26 cellular contexts compared by ENCODE assay signal in genomic region chr1:160459687-160460086, GRCh38. TPM values are rescaled to one million over a fixed set of nuclear protein-coding genes. Genes with fewer than 3 reads are reported as not detected.
DNase-seq lines count a peak whose midpoint lies in the region; ATAC-seq and TF ChIP-seq lines count a peak whose summit lies in the region.
"Had no signal": no experiment of that assay in that cellular context is flagged by ENCODE, and none has a peak within 500 bp of the region (broad histone marks: within the 10 kb centered on the region; RNA-seq: fewer than 3 reads in every experiment).

No MANE protein-coding gene starts in this region.

- H3K4me1 Mint-ChIP-seq in activated CD4-positive, alpha-beta T cell treated with anti-CD3 and anti-CD28 coated beads, Interleukin-2, amount 10 ng/mL, durations not matched to agents 24 days and 14 days: peaks cover 73% of the 10 kb centered on the region
- H3K4me1 Mint-ChIP-seq in CD4-positive, alpha-beta T cell (ENCODE audit: low read depth): peaks cover 65% of the 10 kb centered on the region
- peaks cover 86% of the 10 kb centered on the region for H3K4me1 Mint-ChIP-seq in activated CD4-positive, alpha-beta memory T cell treated with anti-CD3 and anti-CD28 coated beads for 36 hours (ENCODE audit: low read depth)
- H3K4me1 Mint-ChIP-seq in naive thymus-derived CD8-positive, alpha-beta T cell: peaks cover 24 to 58% (median 50%) of the 10 kb centered on the region in 4 donors

- no peaks in the 10 kb centered on the region for H3K27me3 ChIP-seq in CD4-positive, alpha-beta T cell (ENCODE audit: control insufficient read depth, insufficient read depth, low read length)
- no peaks in the 10 kb centered on the region for H3K27me3 ChIP-seq in stomach

- peak overlapping the region; percentile 98 for H3K27ac Mint-ChIP-seq in activated CD4-positive, alpha-beta T cell treated with anti-CD3 and anti-CD28 coated beads, Interleukin-2, amount 10 ng/mL, durations not matched to agents 24 days and 14 days
- peak overlapping the region; percentile 63 for H3K27ac Mint-ChIP-seq in CD4-positive, alpha-beta T cell
- H3K27ac Mint-ChIP-seq in activated CD4-positive, alpha-beta memory T cell treated with anti-CD3 and anti-CD28 coated beads for 36 hours: peak overlapping the region; percentile 99
- H3K27ac Mint-ChIP-seq in naive thymus-derived CD8-positive, alpha-beta T cell: peak overlapping the region in 6 of 10 donors; percentile 10 to 93 (median 89)

- POLR2A ChIA-PET in CD4-positive, alpha-beta T cell (lab: Charles Lee): interaction anchor here (2.4 kb wide), 1 partner anchor 16 kb away, joined by 6 read pairs; no protein-coding TSS in a partner anchor
- POLR2A ChIA-PET in activated CD4-positive, alpha-beta memory T cell treated with anti-CD3 and anti-CD28 coated beads for 36 hours (lab: Charles Lee): interaction anchor here (0.7 to 1.4 kb wide), 3 partner anchors 8 to 285 kb away, joined by 4 read pairs; no protein-coding TSS in a partner anchor
- POLR2A ChIA-PET in naive thymus-derived CD8-positive, alpha-beta T cell (lab: Charles Lee): interaction anchor here (1.9 kb wide), 1 partner anchor 8 kb away, joined by 7 read pairs; no protein-coding TSS in a partner anchor

- TF ChIP-seq CTCF in CD4-positive, alpha-beta T cell (IDR thresholded peaks at IDR 0.05): no peak
- TF ChIP-seq CTCF in stomach (IDR thresholded peaks at IDR 0.05): no peak

- H3K9me3 ChIP-seq in CD4-positive, alpha-beta T cell (ENCODE audit: control insufficient read depth, low read length): no peaks in the 10 kb centered on the region
- H3K9me3 ChIP-seq in stomach: no peaks in the 10 kb centered on the region
- H3K9me3 ChIP-seq: A549, HAP-1 had no signal

- no peaks in the 10 kb centered on the region for H3K27me3 Mint-ChIP-seq in activated CD4-positive, alpha-beta T cell treated with anti-CD3 and anti-CD28 coated beads, Interleukin-2, amount 10 ng/mL, durations not matched to agents 24 days and 14 days
- H3K27me3 Mint-ChIP-seq in CD4-positive, alpha-beta T cell: no peaks in the 10 kb centered on the region
- no peaks in the 10 kb centered on the region for H3K27me3 Mint-ChIP-seq in activated CD4-positive, alpha-beta memory T cell treated with anti-CD3 and anti-CD28 coated beads for 36 hours
- H3K27me3 Mint-ChIP-seq in naive thymus-derived CD8-positive, alpha-beta T cell: no peaks in the 10 kb centered on the region

- H3K4me3 Mint-ChIP-seq in activated CD4-positive, alpha-beta T cell treated with anti-CD3 and anti-CD28 coated beads, Interleukin-2, amount 10 ng/mL, durations not matched to agents 24 days and 14 days: peak overlapping the region; percentile 77
- H3K4me3 Mint-ChIP-seq in CD4-positive, alpha-beta T cell: peak overlapping the region; percentile 57
- peak overlapping the region; percentile 72 for H3K4me3 Mint-ChIP-seq in activated CD4-positive, alpha-beta memory T cell treated with anti-CD3 and anti-CD28 coated beads for 36 hours
- H3K4me3 Mint-ChIP-seq in naive thymus-derived CD8-positive, alpha-beta T cell: peak overlapping the region in 1 of 10 donors; percentile 37

- WGBS in stomach, 5 donors: 75 to 89% (median 82%) methylated on average over 2 of the region's 2 CpGs

- no peaks in the 10 kb centered on the region for H3K4me1 ChIP-seq in stomach
- H3K4me1 ChIP-seq: A549, HAP-1 had no signal

- ATAC-seq in CD4-positive, alpha-beta T cell (ENCODE audit: poor library complexity): no peak
- no peak for ATAC-seq in naive thymus-derived CD8-positive, alpha-beta T cell
- no peak for ATAC-seq in esophagus mucosa
- no peak for ATAC-seq in HG03342 (IDR thresholded peaks at IDR 0.05; ENCODE audit: unreplicated experiment)
- ATAC-seq: A549, HepG2, Panc1, sciatic nerve had no signal

- H3K9me3 Mint-ChIP-seq in activated CD4-positive, alpha-beta T cell treated with anti-CD3 and anti-CD28 coated beads, Interleukin-2, amount 10 ng/mL, durations not matched to agents 24 days and 14 days: peaks cover 4% of the 10 kb centered on the region
- no peaks in the 10 kb centered on the region for H3K9me3 Mint-ChIP-seq in CD4-positive, alpha-beta T cell
- H3K9me3 Mint-ChIP-seq in activated CD4-positive, alpha-beta memory T cell treated with anti-CD3 and anti-CD28 coated beads for 36 hours: no peaks in the 10 kb centered on the region
- H3K9me3 Mint-ChIP-seq in naive thymus-derived CD8-positive, alpha-beta T cell: peaks cover 0 to 4% (median 0%) of the 10 kb centered on the region in 9 donors

- H3K36me3 Mint-ChIP-seq in activated CD4-positive, alpha-beta T cell treated with anti-CD3 and anti-CD28 coated beads, Interleukin-2, amount 10 ng/mL, durations not matched to agents 24 days and 14 days (ENCODE audit: low read depth): peaks cover 3% of the 10 kb centered on the region
- H3K36me3 Mint-ChIP-seq in CD4-positive, alpha-beta T cell (ENCODE audit: low read depth): no peaks in the 10 kb centered on the region
- H3K36me3 Mint-ChIP-seq in activated CD4-positive, alpha-beta memory T cell treated with anti-CD3 and anti-CD28 coated beads for 36 hours: no peaks in the 10 kb centered on the region
- H3K36me3 Mint-ChIP-seq in naive thymus-derived CD8-positive, alpha-beta T cell: no peaks in the 10 kb centered on the region

- intact Hi-C loops in activated CD4-positive, alpha-beta T cell treated with anti-CD3 and anti-CD28 coated beads, Interleukin-2, amount 10 ng/mL, durations not matched to agents 24 days and 14 days (cut with micrococcal nuclease): loop anchor here (1.0 to 2.0 kb wide), 5 partner anchors 8 to 117 kb away; no protein-coding TSS in a partner anchor
- intact Hi-C loops in CD4-positive, alpha-beta T cell (cut with DNase I, micrococcal nuclease): loop anchor here in 1 of 2 experiments (5.0 kb wide), 1 partner anchor 32 kb away; no protein-coding TSS in a partner anchor
- intact Hi-C loops in activated CD4-positive, alpha-beta memory T cell treated with anti-CD3 and anti-CD28 coated beads for 36 hours (cut with micrococcal nuclease): loop anchor here (1.0 kb wide), 2 partner anchors 8 to 118 kb away; no protein-coding TSS in a partner anchor
- intact Hi-C loops in stomach (cut with DNase I; ENCODE audit: low total_unique reads): no loop called here

- no peak for TF ChIP-seq EP300 in stomach (IDR thresholded peaks at IDR 0.05)

- TF ChIP-seq POLR2A in stomach (IDR thresholded peaks at IDR 0.05): no peak

- H3K36me3 ChIP-seq in stomach: no peaks in the 10 kb centered on the region
- H3K36me3 ChIP-seq: cardiac muscle cell, HAP-1 had no signal

- no peak overlapping the region for H3K4me3 ChIP-seq in stomach
- H3K4me3 ChIP-seq: A549, cardiac muscle cell, HAP-1, lung had no signal

- CTCF ChIA-PET in CD4-positive, alpha-beta T cell (lab: Charles Lee): no interaction called here
- CTCF ChIA-PET in activated CD4-positive, alpha-beta memory T cell treated with anti-CD3 and anti-CD28 coated beads for 36 hours (lab: Charles Lee): interaction anchor here (1.0 kb wide), 1 partner anchor 216 kb away, joined by 4 read pairs; no protein-coding TSS in a partner anchor

- H3K27ac ChIP-seq in CD4-positive, alpha-beta T cell (ENCODE audit: low read depth, low read length): no peak overlapping the region
- H3K27ac ChIP-seq in stomach: no peak overlapping the region
- H3K27ac ChIP-seq: A549, epithelial cell of prostate had no signal

- DNase-seq in activated CD4-positive, alpha-beta T cell treated with anti-CD3 and anti-CD28 coated beads, Interleukin-2, amount 10 ng/mL, durations not matched to agents 24 days and 14 days: peak; percentile 57
- no peak for DNase-seq in activated CD4-positive, alpha-beta T cell treated with anti-CD3 and anti-CD28 coated beads for 48 hours
- no peak for DNase-seq in CD4-positive, alpha-beta T cell
- DNase-seq in activated CD4-positive, alpha-beta memory T cell treated with anti-CD3 and anti-CD28 coated beads for 36 hours: no peak
- DNase-seq in naive thymus-derived CD8-positive, alpha-beta T cell: no peak
- no peak for DNase-seq in stomach
- DNase-seq: activated CD4-positive, alpha-beta T cell treated with anti-CD3 and anti-CD28 coated beads for 1 hour; amygdala; C1 segment of cervical spinal cord; GF-D8; hypothalamus; NCI-H1694; NCI-H82; substantia nigra had no signal

RNA-seq across cellular contexts. Expression of gene VANGL2, which starts 59.3 kb away (rescaled TPM):
- 0.02 and 0.05 TPM in 2 replicates for total RNA-seq in activated CD4-positive, alpha-beta T cell treated with anti-CD3 and anti-CD28 coated beads, Interleukin-2, amount 10 ng/mL, durations not matched to agents 24 days and 14 days
- total RNA-seq in CD4-positive, alpha-beta T cell: not detected
- not detected for total RNA-seq in activated CD4-positive, alpha-beta memory T cell treated with anti-CD3 and anti-CD28 coated beads for 36 hours
- total RNA-seq in naive thymus-derived CD8-positive, alpha-beta T cell: under 1 TPM; 0.10 to 0.14 TPM
- not detected for polyA plus RNA-seq in naive thymus-derived CD8-positive, alpha-beta T cell
- total RNA-seq in esophagus mucosa (12.3 TPM), stomach (1 to 10 TPM in 4 of 5 donors, under 1 TPM in 1; 0.45 to 7.4 (median 4.4) TPM)
- 1 to 10 TPM in 2 of 3 donors, under 1 TPM in 1; 0.46 to 4.2 (median 1.5) TPM for polyA plus RNA-seq in stomach
- total RNA-seq: dermis microvascular lymphatic vessel endothelial cell, HepG2, osteoblast had no signal
